Comparison of ENCODE assay signal across 18 cellular contexts in genomic region chr11:115918579-115918978, GRCh38.
DNase-seq lines count a peak whose midpoint lies in the region; ATAC-seq, FAIRE-seq and TF ChIP-seq lines count a peak whose summit lies in the region.
"Had no signal": no experiment of that assay in that cellular context is flagged by ENCODE, and none has a peak within 500 bp of the region (broad histone marks: within the 10 kb centered on the region; RNA-seq: fewer than 3 reads in every experiment).

No MANE protein-coding gene starts in this region.

- no peak for FAIRE-seq in GM12878 (lab: Jason Lieb, UNC)
- FAIRE-seq: H1 had no signal

- DNase-seq in left ventricle myocardium superior (no peak), right cardiac atrium (no peak), LHCN-M2 (ENCODE audit: low read depth) (peak; percentile 22), GM12878 (ENCODE audit: low read depth, low spot score) (no peak), CD1c-positive myeloid dendritic cell (ENCODE audit: extremely low spot score) (no peak)
- DNase-seq in stimulated activated CD8-positive, alpha-beta memory T cell treated with anti-CD3 and anti-CD28 coated beads, Interleukin-4, amount 100 ng/mL, for 48 hours = no peak
- DNase-seq in activated naive CD4-positive, alpha-beta T cell treated with anti-CD3 and anti-CD28 coated beads, Interleukin-2, amount 10 ng/mL, durations not matched to agents 7 days and 5 days = no peak
- DNase-seq: CD4-positive, CD25-positive, alpha-beta regulatory T cell; CD8-positive, alpha-beta memory T cell; COR-L47; DMS 273 treated with DMSO at 0.1 percent for 48 hours; GF-D8; H9; KG1 had no signal

- H3K36me3 Mint-ChIP-seq in stimulated activated memory B cell treated with anti-CD40 and anti-IgM and Interleukin-4, amounts not matched to agents 10 μg/mL and 1 μg/mL and 100 μg/mL, for 72 hours = no peaks in the 10 kb centered on the region
- no peaks in the 10 kb centered on the region for H3K36me3 Mint-ChIP-seq in activated naive CD4-positive, alpha-beta T cell treated with anti-CD3 and anti-CD28 coated beads, Interleukin-2, amount 10 ng/mL, durations not matched to agents 7 days and 5 days
- H3K36me3 Mint-ChIP-seq: CD4-positive, CD25-positive, alpha-beta regulatory T cell; CD8-positive, alpha-beta memory T cell had no signal

- H2AFZ ChIP-seq in GM12878 (ENCODE audit: control insufficient read depth, low read depth, low read length) = no peak overlapping the region

- H3K9me3 ChIP-seq in right cardiac atrium (ENCODE audit: control insufficient read depth, low read length) = no peaks in the 10 kb centered on the region
- H3K9me3 ChIP-seq in GM12878 (replicated peaks; ENCODE audit: control insufficient read depth, insufficient read depth, low read length) = no peaks in the 10 kb centered on the region
- H3K9me3 ChIP-seq: BLaER1 treated with 17β-estradiol and CSF1 and Interleukin-3, amounts not matched to agents 10 nM and 100 nM had no signal

- peak; percentile 64 for ATAC-seq in left ventricle myocardium superior
- no peak for ATAC-seq in right cardiac atrium
- ATAC-seq in GM12878 = no peak
- ATAC-seq in stimulated activated memory B cell treated with anti-CD40 and anti-IgM and Interleukin-4, amounts not matched to agents 10 μg/mL and 1 μg/mL and 100 μg/mL, for 72 hours = no peak

- H4K20me1 ChIP-seq in GM12878 (ENCODE audit: control insufficient read depth, insufficient read depth) = no peaks in the 10 kb centered on the region
- H4K20me1 ChIP-seq: BLaER1 treated with 17β-estradiol and CSF1 and Interleukin-3, amounts not matched to agents 10 nM and 100 nM had no signal

- H3K4me3 ChIP-seq in right cardiac atrium (ENCODE audit: low read length) (no peak overlapping the region), GM12878 (no peak overlapping the region)
- H3K4me3 ChIP-seq: BLaER1 treated with 17β-estradiol and CSF1 and Interleukin-3, amounts not matched to agents 10 nM and 100 nM had no signal

- CTCF ChIA-PET in GM12878 (lab: Yijun Ruan, JAX) = interaction anchor here (0.8 to 6.9 kb wide), 12 partner anchors 12 to 155 kb away, joined by 3 to 61 read pairs (median 4); no protein-coding TSS in a partner anchor
- CTCF ChIA-PET in activated naive CD4-positive, alpha-beta T cell treated with anti-CD3 and anti-CD28 coated beads, Interleukin-2, amount 10 ng/mL, durations not matched to agents 7 days and 5 days (lab: Charles Lee) = no interaction called here

- H3K4me2 ChIP-seq in GM12878 (ENCODE audit: control insufficient read depth, insufficient read depth) = no peak overlapping the region; the same call in 1 of the 2 replicates

- H3K27ac ChIP-seq in right cardiac atrium (ENCODE audit: low read length) (no peak overlapping the region), GM12878 (ENCODE audit: control insufficient read depth, insufficient read depth) (peak overlapping the region; percentile 94)
- H3K27ac ChIP-seq: BLaER1 treated with 17β-estradiol and CSF1 and Interleukin-3, amounts not matched to agents 10 nM and 100 nM had no signal

- WGBS in right cardiac atrium = 77% methylated on average over 2 of the region's 2 CpGs
- 73% methylated on average over 2 of the region's 2 CpGs for WGBS in GM12878 (ENCODE audit: insufficient coverage, insufficient replicate concordance, low lambda C conversion rate, missing lambda C conversion rate)

- H3K79me2 ChIP-seq in GM12878 (ENCODE audit: control insufficient read depth, insufficient read depth, low read length) = no peaks in the 10 kb centered on the region

- no peak for TF ChIP-seq EP300 in GM12878 (IDR thresholded peaks at IDR 0.05; ENCODE audit: borderline replicate concordance in 1 of 2, control insufficient read depth in 1 of 2, low read depth in 2 of 2, low read length in 2 of 2)

- no peaks in the 10 kb centered on the region for H3K36me3 ChIP-seq in GM12878 (ENCODE audit: control insufficient read depth in 2 of 2, insufficient read depth in 2 of 2, low read length in 1 of 2)
- H3K36me3 ChIP-seq: BLaER1 treated with 17β-estradiol and CSF1 and Interleukin-3, amounts not matched to agents 10 nM and 100 nM had no signal

- H3K27ac Mint-ChIP-seq in stimulated activated memory B cell treated with anti-CD40 and anti-IgM and Interleukin-4, amounts not matched to agents 10 μg/mL and 1 μg/mL and 100 μg/mL, for 72 hours = peak overlapping the region; percentile 83
- no peak overlapping the region for H3K27ac Mint-ChIP-seq in activated naive CD4-positive, alpha-beta T cell treated with anti-CD3 and anti-CD28 coated beads, Interleukin-2, amount 10 ng/mL, durations not matched to agents 7 days and 5 days
- H3K27ac Mint-ChIP-seq: B cell; CD8-positive, alpha-beta memory T cell; H9 had no signal

- no peaks in the 10 kb centered on the region for H3K27me3 ChIP-seq in right cardiac atrium (ENCODE audit: control insufficient read depth, insufficient read depth)
- no peaks in the 10 kb centered on the region for H3K27me3 ChIP-seq in GM12878 (replicated peaks in 1 of 2; ENCODE audit: control insufficient read depth in 2 of 2, insufficient read depth in 2 of 2, low read length in 1 of 2)

- H3K4me3 Mint-ChIP-seq in stimulated activated memory B cell treated with anti-CD40 and anti-IgM and Interleukin-4, amounts not matched to agents 10 μg/mL and 1 μg/mL and 100 μg/mL, for 72 hours = no peak overlapping the region
- H3K4me3 Mint-ChIP-seq in activated naive CD4-positive, alpha-beta T cell treated with anti-CD3 and anti-CD28 coated beads, Interleukin-2, amount 10 ng/mL, durations not matched to agents 7 days and 5 days = no peak overlapping the region
- H3K4me3 Mint-ChIP-seq: B cell; CD4-positive, CD25-positive, alpha-beta regulatory T cell; CD8-positive, alpha-beta memory T cell; H9 had no signal

- RAD21 ChIA-PET in GM12878 (lab: Charles Lee; ENCODE audit: unreplicated experiment) = interaction anchor here (1.1 to 7.7 kb wide), 12 partner anchors 9 to 333 kb away, joined by 3 to 140 read pairs (median 5); no protein-coding TSS in a partner anchor

- TF ChIP-seq RAD21 in GM12878 (IDR thresholded peaks at IDR 0.05; ENCODE audit: insufficient read depth, low read depth, low read length) = no peak

- SMC1A ChIA-PET in GM12878 (lab: Charles Lee; ENCODE audit: uncharacterized antibody, unreplicated experiment) = interaction anchor here (0.8 to 17.2 kb wide), 14 partner anchors 10 to 333 kb away, joined by 3 to 325 read pairs (median 8); no protein-coding TSS in a partner anchor

- no peaks in the 10 kb centered on the region for H3K27me3 Mint-ChIP-seq in stimulated activated memory B cell treated with anti-CD40 and anti-IgM and Interleukin-4, amounts not matched to agents 10 μg/mL and 1 μg/mL and 100 μg/mL, for 72 hours
- H3K27me3 Mint-ChIP-seq in activated naive CD4-positive, alpha-beta T cell treated with anti-CD3 and anti-CD28 coated beads, Interleukin-2, amount 10 ng/mL, durations not matched to agents 7 days and 5 days = no peaks in the 10 kb centered on the region
- H3K27me3 Mint-ChIP-seq: B cell had no signal

- H3K9me3 Mint-ChIP-seq in stimulated activated memory B cell treated with anti-CD40 and anti-IgM and Interleukin-4, amounts not matched to agents 10 μg/mL and 1 μg/mL and 100 μg/mL, for 72 hours = peaks cover 3% of the 10 kb centered on the region
- H3K9me3 Mint-ChIP-seq in activated naive CD4-positive, alpha-beta T cell treated with anti-CD3 and anti-CD28 coated beads, Interleukin-2, amount 10 ng/mL, durations not matched to agents 7 days and 5 days = peaks cover 2% of the 10 kb centered on the region
- H3K9me3 Mint-ChIP-seq: CD8-positive, alpha-beta memory T cell; H9 had no signal

- in situ Hi-C loops in GM12878 (cut with MboI) = loop anchor here (10.0 kb wide), 2 partner anchors 584 to 694 kb away; no protein-coding TSS in a partner anchor

- no peak for TF ChIP-seq CTCF in GM12878 (IDR thresholded peaks at IDR 0.05 in 2 of 3, conservative IDR thresholded peaks at IDR 0.05 in 1 of 3; ENCODE audit: control insufficient read depth in 2 of 3, extremely low read depth in 1 of 3, insufficient read depth in 1 of 3, low read depth in 3 of 3, low read length in 3 of 3)

- TSS peak; percentile 59 for BruUV-seq in GM12878 (replicated peaks; lab: Mats Ljungman, UMichigan)

- H3K4me1 ChIP-seq in right cardiac atrium (ENCODE audit: control insufficient read depth, insufficient read depth, low read length) = no peaks in the 10 kb centered on the region
- H3K4me1 ChIP-seq in GM12878 (ENCODE audit: control insufficient read depth, insufficient read depth, low read length) = peaks cover 63% of the 10 kb centered on the region

- H3K4me1 Mint-ChIP-seq in stimulated activated memory B cell treated with anti-CD40 and anti-IgM and Interleukin-4, amounts not matched to agents 10 μg/mL and 1 μg/mL and 100 μg/mL, for 72 hours = peaks cover 54% of the 10 kb centered on the region
- H3K4me1 Mint-ChIP-seq in activated naive CD4-positive, alpha-beta T cell treated with anti-CD3 and anti-CD28 coated beads, Interleukin-2, amount 10 ng/mL, durations not matched to agents 7 days and 5 days = no peaks in the 10 kb centered on the region

- no peak for TF ChIP-seq POLR2A in GM12878 (IDR thresholded peaks at IDR 0.05; ENCODE audit: low read depth, low read length)

- POLR2A ChIA-PET in GM12878 (lab: Charles Lee) = interaction anchor here (0.7 to 13.8 kb wide), 9 partner anchors 10 to 230 kb away, joined by 3 to 122 read pairs (median 5); no protein-coding TSS in a partner anchor

- no peak overlapping the region for H3K9ac ChIP-seq in GM12878 (ENCODE audit: control insufficient read depth, insufficient read depth, low read length)
- H3K9ac ChIP-seq: BLaER1 treated with 17β-estradiol and CSF1 and Interleukin-3, amounts not matched to agents 10 nM and 100 nM had no signal

- intact Hi-C loops in left ventricle myocardium superior (cut with micrococcal nuclease) = no loop called here
- intact Hi-C loops in right cardiac atrium (cut with DNase I) = no loop called here
- intact Hi-C loops in GM12878 (cut with micrococcal nuclease; ENCODE audit: unreplicated experiment) = loop anchor here (2.0 kb wide), 1 partner anchor 48 kb away; no protein-coding TSS in a partner anchor

TF ChIP-seq in GM12878, 131 proteins besides CTCF, POLR2A, EP300 and RAD21 (continues in another document):
- TF ChIP-seq RELA (IDR thresholded peaks at IDR 0.05; ENCODE audit: borderline replicate concordance, partially characterized antibody) = no peak
- TF ChIP-seq ELK1 (IDR thresholded peaks at IDR 0.05; ENCODE audit: low read depth, low read length) = no peak
- TF ChIP-seq CHD4 (IDR thresholded peaks at IDR 0.05) = 0 out of 2 replicates have a peak, but pooled peaks have one; percentile 3
- no peak for TF ChIP-seq SMARCA5 (IDR thresholded peaks at IDR 0.05)
- no peak for TF ChIP-seq BRCA1 (IDR thresholded peaks at IDR 0.05; ENCODE audit: low read depth, low read length)
- TF ChIP-seq ZNF207 (IDR thresholded peaks at IDR 0.05; ENCODE audit: borderline replicate concordance) = no peak
